ENCODE assay signal across 1 cellular context in the genomic region with DNA sequence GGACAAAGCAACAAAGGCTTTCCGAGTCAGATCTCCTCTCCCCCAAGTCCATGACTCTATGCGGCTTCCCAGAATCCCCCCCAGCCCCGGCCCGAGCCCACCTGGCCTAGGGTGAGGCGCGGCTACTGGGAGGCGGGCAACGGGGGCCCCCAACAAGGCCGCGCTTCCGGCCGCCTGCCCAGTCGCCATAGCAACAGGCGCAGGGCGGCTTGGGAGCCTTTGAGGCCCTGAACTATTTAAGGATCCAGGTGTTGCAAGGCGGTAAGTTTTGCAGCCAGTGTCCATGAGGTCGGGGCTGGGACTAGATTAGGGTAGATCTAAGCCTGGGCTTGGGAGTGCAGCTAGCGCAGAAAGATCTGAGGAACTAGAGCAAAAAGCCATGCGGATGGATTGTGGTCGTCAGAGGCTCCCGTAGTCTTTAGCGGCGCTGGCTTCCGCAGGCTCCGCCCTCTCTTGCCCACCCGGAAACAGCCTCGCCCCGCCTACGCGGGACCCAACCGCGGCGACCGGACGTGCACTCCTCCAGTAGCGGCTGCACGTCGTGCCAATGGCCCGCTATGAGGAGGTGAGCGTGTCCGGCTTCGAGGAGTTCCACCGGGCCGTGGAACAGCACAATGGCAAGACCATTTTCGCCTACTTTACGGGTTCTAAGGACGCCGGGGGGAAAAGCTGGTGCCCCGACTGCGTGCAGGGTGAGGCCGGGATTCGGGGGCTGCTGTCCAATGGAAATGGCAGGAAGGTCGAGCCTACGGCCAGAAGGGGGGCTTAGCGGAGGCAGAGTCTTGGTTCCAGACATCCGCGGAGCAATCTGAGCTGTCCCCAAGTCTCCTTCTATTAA.
TF ChIP-seq lines count a peak whose summit lies in the region.

TSS of gene KIAA0753 (minus strand) at position 176 of the 838 bp plus-strand sequence. CDS start 5,608 bp downstream, outside the sequence.
TSS of gene TXNDC17 (plus strand) at position 525 of the 838 bp plus-strand sequence. CDS start at position 548, 23 bp downstream.

TF ChIP-seq in K562, 482 proteins besides CTCF, POLR2A, EP300 and RAD21 (continued from another document and continues in another):
- TF ChIP-seq GTF3C2 (IDR thresholded peaks at IDR 0.05; ENCODE audit: borderline replicate concordance, extremely low read depth, insufficient read length), result no peak
- TF ChIP-seq PHB2 (IDR thresholded peaks at IDR 0.05; ENCODE audit: low read depth), result no peak
- TF ChIP-seq HNRNPL (IDR thresholded peaks at IDR 0.05; ENCODE audit: low read depth, low read length), result no peak
- TF ChIP-seq E2F6 (IDR thresholded peaks at IDR 0.05; ENCODE audit: borderline replicate concordance in 1 of 2, extremely low read depth in 1 of 2, insufficient read depth in 1 of 2, insufficient read length in 1 of 2, low read depth in 1 of 2, low read length in 1 of 2, poor library complexity in 1 of 2, severe bottlenecking in 1 of 2), result peak; percentile 37 to 63
- no peak for TF ChIP-seq TFE3 (CRISPR knock-in tag; IDR thresholded peaks at IDR 0.05)
- no peak for TF ChIP-seq MLX (CRISPR knock-in tag; conservative IDR thresholded peaks at IDR 0.05)
- TF ChIP-seq ZBTB11 (CRISPR knock-in tag; IDR thresholded peaks at IDR 0.05), result peak in 1 of 3 experiments; percentile 51; a peak in 2 of 6 replicates
- TF ChIP-seq, protein P1, sequence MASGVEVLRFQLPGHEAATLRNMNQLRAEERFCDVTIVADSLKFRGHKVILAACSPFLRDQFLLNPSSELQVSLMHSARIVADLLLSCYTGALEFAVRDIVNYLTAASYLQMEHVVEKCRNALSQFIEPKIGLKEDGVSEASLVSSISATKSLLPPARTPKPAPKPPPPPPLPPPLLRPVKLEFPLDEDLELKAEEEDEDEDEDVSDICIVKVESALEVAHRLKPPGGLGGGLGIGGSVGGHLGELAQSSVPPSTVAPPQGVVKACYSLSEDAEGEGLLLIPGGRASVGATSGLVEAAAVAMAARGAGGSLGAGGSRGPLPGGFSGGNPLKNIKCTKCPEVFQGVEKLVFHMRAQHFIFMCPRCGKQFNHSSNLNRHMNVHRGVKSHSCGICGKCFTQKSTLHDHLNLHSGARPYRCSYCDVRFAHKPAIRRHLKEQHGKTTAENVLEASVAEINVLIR (CRISPR knock-in tag; IDR thresholded peaks at IDR 0.05), result no peak
- TF ChIP-seq HNRNPLL (IDR thresholded peaks at IDR 0.05; ENCODE audit: low read depth, low read length, poor library complexity, severe bottlenecking), result peak; percentile 87
- TF ChIP-seq NCOA2 (IDR thresholded peaks at IDR 0.05; ENCODE audit: partially characterized antibody in 2 of 2), result no peak
- TF ChIP-seq, protein P2, sequence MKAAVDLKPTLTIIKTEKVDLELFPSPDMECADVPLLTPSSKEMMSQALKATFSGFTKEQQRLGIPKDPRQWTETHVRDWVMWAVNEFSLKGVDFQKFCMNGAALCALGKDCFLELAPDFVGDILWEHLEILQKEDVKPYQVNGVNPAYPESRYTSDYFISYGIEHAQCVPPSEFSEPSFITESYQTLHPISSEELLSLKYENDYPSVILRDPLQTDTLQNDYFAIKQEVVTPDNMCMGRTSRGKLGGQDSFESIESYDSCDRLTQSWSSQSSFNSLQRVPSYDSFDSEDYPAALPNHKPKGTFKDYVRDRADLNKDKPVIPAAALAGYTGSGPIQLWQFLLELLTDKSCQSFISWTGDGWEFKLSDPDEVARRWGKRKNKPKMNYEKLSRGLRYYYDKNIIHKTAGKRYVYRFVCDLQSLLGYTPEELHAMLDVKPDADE (conservative IDR thresholded peaks at IDR 0.05; ENCODE audit: control insufficient read depth, low read depth, low read length), result peak; percentile 56
- no peak for TF ChIP-seq FOXJ3 (CRISPR knock-in tag; IDR thresholded peaks at IDR 0.05)
- TF ChIP-seq, protein P3, sequence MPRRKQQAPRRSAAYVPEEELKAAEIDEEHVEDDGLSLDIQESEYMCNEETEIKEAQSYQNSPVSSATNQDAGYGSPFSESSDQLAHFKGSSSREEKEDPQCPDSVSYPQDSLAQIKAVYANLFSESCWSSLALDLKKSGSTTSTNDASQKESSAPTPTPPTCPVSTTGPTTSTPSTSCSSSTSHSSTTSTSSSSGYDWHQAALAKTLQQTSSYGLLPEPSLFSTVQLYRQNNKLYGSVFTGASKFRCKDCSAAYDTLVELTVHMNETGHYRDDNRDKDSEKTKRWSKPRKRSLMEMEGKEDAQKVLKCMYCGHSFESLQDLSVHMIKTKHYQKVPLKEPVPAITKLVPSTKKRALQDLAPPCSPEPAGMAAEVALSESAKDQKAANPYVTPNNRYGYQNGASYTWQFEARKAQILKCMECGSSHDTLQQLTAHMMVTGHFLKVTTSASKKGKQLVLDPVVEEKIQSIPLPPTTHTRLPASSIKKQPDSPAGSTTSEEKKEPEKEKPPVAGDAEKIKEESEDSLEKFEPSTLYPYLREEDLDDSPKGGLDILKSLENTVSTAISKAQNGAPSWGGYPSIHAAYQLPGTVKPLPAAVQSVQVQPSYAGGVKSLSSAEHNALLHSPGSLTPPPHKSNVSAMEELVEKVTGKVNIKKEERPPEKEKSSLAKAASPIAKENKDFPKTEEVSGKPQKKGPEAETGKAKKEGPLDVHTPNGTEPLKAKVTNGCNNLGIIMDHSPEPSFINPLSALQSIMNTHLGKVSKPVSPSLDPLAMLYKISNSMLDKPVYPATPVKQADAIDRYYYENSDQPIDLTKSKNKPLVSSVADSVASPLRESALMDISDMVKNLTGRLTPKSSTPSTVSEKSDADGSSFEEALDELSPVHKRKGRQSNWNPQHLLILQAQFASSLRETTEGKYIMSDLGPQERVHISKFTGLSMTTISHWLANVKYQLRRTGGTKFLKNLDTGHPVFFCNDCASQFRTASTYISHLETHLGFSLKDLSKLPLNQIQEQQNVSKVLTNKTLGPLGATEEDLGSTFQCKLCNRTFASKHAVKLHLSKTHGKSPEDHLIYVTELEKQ (CRISPR knock-in tag; IDR thresholded peaks at IDR 0.05), result no peak
- no peak for TF ChIP-seq TCF3 (CRISPR knock-in tag; IDR thresholded peaks at IDR 0.05)
- no peak for TF ChIP-seq TCF7L2 (IDR thresholded peaks at IDR 0.05; ENCODE audit: low read depth, low read length)
- TF ChIP-seq SRF (CRISPR knock-in tag; IDR thresholded peaks at IDR 0.05), result peak in 1 of 2 experiments; percentile 84; a peak in 2 of 4 replicates
- TF ChIP-seq U2AF1 (optimal IDR thresholded peaks at IDR 0.05; ENCODE audit: low read depth, low read length), result no peak
- no peak for TF ChIP-seq TARDBP (IDR thresholded peaks at IDR 0.05)
- no peak for TF ChIP-seq EWSR1 (IDR thresholded peaks at IDR 0.05; ENCODE audit: borderline replicate concordance, low read depth, partially characterized antibody)
- no peak for TF ChIP-seq ZBTB9 (CRISPR knock-in tag; IDR thresholded peaks at IDR 0.05)
- TF ChIP-seq, protein P4, sequence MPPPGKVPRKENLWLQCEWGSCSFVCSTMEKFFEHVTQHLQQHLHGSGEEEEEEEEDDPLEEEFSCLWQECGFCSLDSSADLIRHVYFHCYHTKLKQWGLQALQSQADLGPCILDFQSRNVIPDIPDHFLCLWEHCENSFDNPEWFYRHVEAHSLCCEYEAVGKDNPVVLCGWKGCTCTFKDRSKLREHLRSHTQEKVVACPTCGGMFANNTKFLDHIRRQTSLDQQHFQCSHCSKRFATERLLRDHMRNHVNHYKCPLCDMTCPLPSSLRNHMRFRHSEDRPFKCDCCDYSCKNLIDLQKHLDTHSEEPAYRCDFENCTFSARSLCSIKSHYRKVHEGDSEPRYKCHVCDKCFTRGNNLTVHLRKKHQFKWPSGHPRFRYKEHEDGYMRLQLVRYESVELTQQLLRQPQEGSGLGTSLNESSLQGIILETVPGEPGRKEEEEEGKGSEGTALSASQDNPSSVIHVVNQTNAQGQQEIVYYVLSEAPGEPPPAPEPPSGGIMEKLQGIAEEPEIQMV (tag; conservative IDR thresholded peaks at IDR 0.05; ENCODE audit: low read depth), result no peak
- TF ChIP-seq, protein P5, sequence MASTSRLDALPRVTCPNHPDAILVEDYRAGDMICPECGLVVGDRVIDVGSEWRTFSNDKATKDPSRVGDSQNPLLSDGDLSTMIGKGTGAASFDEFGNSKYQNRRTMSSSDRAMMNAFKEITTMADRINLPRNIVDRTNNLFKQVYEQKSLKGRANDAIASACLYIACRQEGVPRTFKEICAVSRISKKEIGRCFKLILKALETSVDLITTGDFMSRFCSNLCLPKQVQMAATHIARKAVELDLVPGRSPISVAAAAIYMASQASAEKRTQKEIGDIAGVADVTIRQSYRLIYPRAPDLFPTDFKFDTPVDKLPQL (IDR thresholded peaks at IDR 0.05; ENCODE audit: extremely low read depth, insufficient read length), result no peak
- no peak for TF ChIP-seq CEBPB (tag; IDR thresholded peaks at IDR 0.05)
- TF ChIP-seq ZFP30 (CRISPR knock-in tag; IDR thresholded peaks at IDR 0.05; ENCODE audit: borderline replicate concordance), result no peak
- TF ChIP-seq FIP1L1 (IDR thresholded peaks at IDR 0.05; ENCODE audit: low read depth, low read length, poor library complexity, severe bottlenecking), result peak; percentile 27
- TF ChIP-seq CBFB (CRISPR knock-in tag; IDR thresholded peaks at IDR 0.05), result no peak
- TF ChIP-seq SNAPC5 (CRISPR knock-in tag; IDR thresholded peaks at IDR 0.05), result no peak
- TF ChIP-seq SMARCC2 (IDR thresholded peaks at IDR 0.05; ENCODE audit: low read depth), result no peak
- no peak for TF ChIP-seq ZSCAN32 (CRISPR knock-in tag; IDR thresholded peaks at IDR 0.05)
- TF ChIP-seq PHF20 (IDR thresholded peaks at IDR 0.05; ENCODE audit: partially characterized antibody), result peak; percentile 17
- TF ChIP-seq FOXM1 (IDR thresholded peaks at IDR 0.05; ENCODE audit: low read depth), result no peak
- TF ChIP-seq FOXM1 (CRISPR knock-in tag; IDR thresholded peaks at IDR 0.05; ENCODE audit: low read depth), result no peak
